ENCODE assay signal across 8 cellular contexts in genomic region chr10:23095404-23095965, GRCh38. TPM values are rescaled to one million over a fixed set of nuclear protein-coding genes. Genes with fewer than 3 reads are reported as not detected.
DNase-seq lines count a peak whose midpoint lies in the region; ATAC-seq and TF ChIP-seq lines count a peak whose summit lies in the region.

Gene MSRB2 (plus strand): TSS chr10:23095579. CDS start chr10:23095609, 30 bp downstream.

- H3K36me3 ChIP-seq in PC-3 (ENCODE audit: low read depth, low read length) (no peaks in the 10 kb centered on the region), esophagus squamous epithelium (no peaks in the 10 kb centered on the region)

- peak within 1 kb of the TSS; percentile 30; the same call in 1 of the 2 replicates for H3K27ac ChIP-seq in PC-3 (ENCODE audit: low read length)
- peak within 1 kb of the TSS; percentile 90 to 97 (median 94) for H3K27ac ChIP-seq in esophagus squamous epithelium

- H3K4me1 ChIP-seq in PC-3 (ENCODE audit: insufficient read depth, low read length), result peaks cover 17% of the 10 kb centered on the region
- peaks cover 0 to 52% (median 26%) of the 10 kb centered on the region in 3 donors for H3K4me1 ChIP-seq in esophagus squamous epithelium

- DNase-seq in Calu3, result peak; percentile 89
- DNase-seq in HT1080 (ENCODE audit: low read depth), result peak; percentile 58
- DNase-seq in PC-3, result peak; percentile 81
- peak; percentile 72 to 77 for DNase-seq in activated T-cell treated with anti-CD3 and anti-CD28 coated beads, Interleukin-2, amount 50 U/mL, for 48 hours
- peak; percentile 55 for DNase-seq in esophagus squamous epithelium (lab: John Stamatoyannopoulos, UW)
- peak; percentile 96 for DNase-seq in myocyte (ENCODE audit: low read depth)
- peak; percentile 68 to 75 for DNase-seq in stimulated activated CD8-positive, alpha-beta memory T cell treated with anti-CD3 and anti-CD28 coated beads, Interleukin-7, amount 100 ng/mL, for 4 hours (ENCODE audit: low read depth in 2 of 2)

- no peaks in the 10 kb centered on the region for H3K9me2 ChIP-seq in PC-3 (replicated peaks; ENCODE audit: low read length)

- peak within 1 kb of the TSS; percentile 86 for H3K4me3 ChIP-seq in PC-3 (ENCODE audit: low read length)
- H3K4me3 ChIP-seq in esophagus squamous epithelium, result peak within 1 kb of the TSS; percentile 78 to 91 (median 84)

- H4K20me1 ChIP-seq in PC-3 (ENCODE audit: low read length), result no peaks in the 10 kb centered on the region

- peak within 1 kb of the TSS; percentile 81 for H3K27ac Mint-ChIP-seq in Calu3 (ENCODE audit: unreplicated experiment)

- H3K4me3 Mint-ChIP-seq in Calu3 (ENCODE audit: low read depth, unreplicated experiment), result peak within 1 kb of the TSS; percentile 95

- H3K9me3 ChIP-seq in PC-3 (ENCODE audit: low read length) (no peaks in the 10 kb centered on the region), esophagus squamous epithelium (no peaks in the 10 kb centered on the region)

- no peaks in the 10 kb centered on the region for H3K27me3 Mint-ChIP-seq in Calu3 (ENCODE audit: unreplicated experiment)

- no TSS peak for BruUV-seq in Calu3 (replicated peaks; lab: Mats Ljungman, UMichigan)
- BruUV-seq in PC-3 (replicated peaks; lab: Mats Ljungman, UMichigan), result no TSS peak

- H3K9me3 Mint-ChIP-seq in Calu3 (ENCODE audit: low read depth, unreplicated experiment), result peaks cover 5% of the 10 kb centered on the region

- POLR2A ChIA-PET in PC-3 (lab: Charles Lee; ENCODE audit: unreplicated experiment), result no interaction called here

- H3K36me3 Mint-ChIP-seq in Calu3 (ENCODE audit: insufficient read depth, unreplicated experiment), result peaks cover 20% of the 10 kb centered on the region

- CTCF ChIA-PET in Calu3 (lab: Charles Lee) (no interaction called here), PC-3 (lab: Charles Lee) (interaction anchor here (0.7 kb wide), 1 partner anchor 304 kb away, joined by 9 read pairs; no protein-coding TSS in a partner anchor)

- no peaks in the 10 kb centered on the region for H3K27me3 ChIP-seq in PC-3 (ENCODE audit: low read length)
- H3K27me3 ChIP-seq in esophagus squamous epithelium, result no peaks in the 10 kb centered on the region

- ATAC-seq in GM21360 (IDR thresholded peaks at IDR 0.05; ENCODE audit: unreplicated experiment) (peak; percentile 75), PC-3 (peak; percentile 83)

- TF ChIP-seq CTCF in Calu3 (IDR thresholded peaks at IDR 0.05; ENCODE audit: unreplicated experiment) (no peak), PC-3 (conservative IDR thresholded peaks at IDR 0.05; ENCODE audit: low read depth, low read length) (no peak), esophagus squamous epithelium (IDR thresholded peaks at IDR 0.05) (no peak)

- H3F3A ChIP-seq in PC-3 (ENCODE audit: low read length, unreplicated experiment), result no peaks in the 10 kb centered on the region

- H3K79me2 ChIP-seq in PC-3 (ENCODE audit: low read length), result peaks cover 16% of the 10 kb centered on the region

- TF ChIP-seq POLR2A in esophagus squamous epithelium (IDR thresholded peaks at IDR 0.05), result peak in 3 of 4 donors; percentile 59 to 96 (median 95)

- H3K4me2 ChIP-seq in PC-3 (ENCODE audit: low read length), result peak within 1 kb of the TSS; percentile 91

- peaks cover 10% of the 10 kb centered on the region for H3K4me1 Mint-ChIP-seq in Calu3 (ENCODE audit: low read depth, unreplicated experiment)

- 0% methylated on average over 6 to 27 of the region's 50 CpGs for WGBS in esophagus squamous epithelium, 2 donors

- peak within 1 kb of the TSS; percentile 94 for H2AFZ ChIP-seq in PC-3 (ENCODE audit: low read length)

- intact Hi-C loops in Calu3 (cut with micrococcal nuclease; ENCODE audit: unreplicated experiment), result no loop called here
- intact Hi-C loops in PC-3 (cut with micrococcal nuclease), result no loop called here
- intact Hi-C loops in esophagus squamous epithelium (cut with DNase I), result no loop called here

- peak within 1 kb of the TSS; percentile 84 for H3K9ac ChIP-seq in PC-3 (ENCODE audit: low read length)

RNA-seq across cellular contexts. Expression of gene MSRB2, which starts in this region (rescaled TPM):
- total RNA-seq in Calu3 (2022) (10.5 and 12.6 TPM in 2 replicates), PC-3 (2014; rRNA removed) (14.3 and 18.8 TPM in 2 replicates), esophagus squamous epithelium (10 to 100 TPM in 2 of 4 donors, 1 to 10 TPM in 2; 8.7 to 19.3 (median 13.7) TPM), myocyte (21.4 and 22.2 TPM in 2 replicates)
- total RNA-seq in HT1080 (2014; rRNA removed; shearing (Covaris generic)), result 10.1 and 10.3 TPM in 2 replicates
- polyA plus RNA-seq in HT1080 (2015; cell fraction: cytosol; rRNA removed), result 11.2 and 11.5 TPM in 2 replicates
- polyA plus RNA-seq in HT1080 (2015; cell fraction: nucleus; rRNA removed), result 2.8 and 4.5 TPM in 2 replicates
- polyA plus RNA-seq in myocyte (2012), result 28.0 TPM

Comparison
In these comparisons a context has a peak if more than half of its experiments do, and no peak if none do; other contexts are left out.
1. Peak in every context shown above with its lines: DNase-seq, ATAC-seq, H3K4me3 ChIP-seq and H3K27ac ChIP-seq.